Comparison of ENCODE assay signal across 2 cellular contexts in genomic region chr20:50254466-50255079, GRCh38.
TF ChIP-seq lines count a peak whose summit lies in the region.

No MANE protein-coding gene starts in this region.

TF ChIP-seq in HepG2, 621 proteins besides CTCF, POLR2A, EP300 and RAD21 (continues in another document):
- TF ChIP-seq MAX (IDR thresholded peaks at IDR 0.05) = no peak
- no peak for TF ChIP-seq ZBTB7A (CRISPR knock-in tag; IDR thresholded peaks at IDR 0.05)
- TF ChIP-seq ZNF121 (CRISPR knock-in tag; IDR thresholded peaks at IDR 0.05) = peak; percentile 78
- TF ChIP-seq HNF1B (CRISPR knock-in tag; IDR thresholded peaks at IDR 0.05) = no peak
- no peak for TF ChIP-seq HCFC1 (IDR thresholded peaks at IDR 0.05; ENCODE audit: low read depth, low read length)
- TF ChIP-seq MAFF (IDR thresholded peaks at IDR 0.05; ENCODE audit: low read depth, low read length) = peak; percentile 47; the same call in 1 of the 2 replicates
- peak; percentile 83 for TF ChIP-seq USF2 (IDR thresholded peaks at IDR 0.05; ENCODE audit: low read depth, low read length)
- TF ChIP-seq USF2 (CRISPR knock-in tag; IDR thresholded peaks at IDR 0.05; ENCODE audit: borderline replicate concordance) = no peak
- TF ChIP-seq, protein P1, sequence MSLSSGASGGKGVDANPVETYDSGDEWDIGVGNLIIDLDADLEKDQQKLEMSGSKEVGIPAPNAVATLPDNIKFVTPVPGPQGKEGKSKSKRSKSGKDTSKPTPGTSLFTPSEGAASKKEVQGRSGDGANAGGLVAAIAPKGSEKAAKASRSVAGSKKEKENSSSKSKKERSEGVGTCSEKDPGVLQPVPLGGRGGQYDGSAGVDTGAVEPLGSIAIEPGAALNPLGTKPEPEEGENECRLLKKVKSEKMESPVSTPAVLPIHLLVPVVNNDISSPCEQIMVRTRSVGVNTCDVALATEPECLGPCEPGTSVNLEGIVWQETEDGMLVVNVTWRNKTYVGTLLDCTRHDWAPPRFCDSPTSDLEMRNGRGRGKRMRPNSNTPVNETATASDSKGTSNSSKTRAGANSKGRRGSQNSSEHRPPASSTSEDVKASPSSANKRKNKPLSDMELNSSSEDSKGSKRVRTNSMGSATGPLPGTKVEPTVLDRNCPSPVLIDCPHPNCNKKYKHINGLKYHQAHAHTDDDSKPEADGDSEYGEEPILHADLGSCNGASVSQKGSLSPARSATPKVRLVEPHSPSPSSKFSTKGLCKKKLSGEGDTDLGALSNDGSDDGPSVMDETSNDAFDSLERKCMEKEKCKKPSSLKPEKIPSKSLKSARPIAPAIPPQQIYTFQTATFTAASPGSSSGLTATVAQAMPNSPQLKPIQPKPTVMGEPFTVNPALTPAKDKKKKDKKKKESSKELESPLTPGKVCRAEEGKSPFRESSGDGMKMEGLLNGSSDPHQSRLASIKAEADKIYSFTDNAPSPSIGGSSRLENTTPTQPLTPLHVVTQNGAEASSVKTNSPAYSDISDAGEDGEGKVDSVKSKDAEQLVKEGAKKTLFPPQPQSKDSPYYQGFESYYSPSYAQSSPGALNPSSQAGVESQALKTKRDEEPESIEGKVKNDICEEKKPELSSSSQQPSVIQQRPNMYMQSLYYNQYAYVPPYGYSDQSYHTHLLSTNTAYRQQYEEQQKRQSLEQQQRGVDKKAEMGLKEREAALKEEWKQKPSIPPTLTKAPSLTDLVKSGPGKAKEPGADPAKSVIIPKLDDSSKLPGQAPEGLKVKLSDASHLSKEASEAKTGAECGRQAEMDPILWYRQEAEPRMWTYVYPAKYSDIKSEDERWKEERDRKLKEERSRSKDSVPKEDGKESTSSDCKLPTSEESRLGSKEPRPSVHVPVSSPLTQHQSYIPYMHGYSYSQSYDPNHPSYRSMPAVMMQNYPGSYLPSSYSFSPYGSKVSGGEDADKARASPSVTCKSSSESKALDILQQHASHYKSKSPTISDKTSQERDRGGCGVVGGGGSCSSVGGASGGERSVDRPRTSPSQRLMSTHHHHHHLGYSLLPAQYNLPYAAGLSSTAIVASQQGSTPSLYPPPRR (CRISPR knock-in tag; IDR thresholded peaks at IDR 0.05; ENCODE audit: borderline replicate concordance) = no peak
- no peak for TF ChIP-seq ZFP41 (CRISPR knock-in tag; IDR thresholded peaks at IDR 0.05; ENCODE audit: borderline replicate concordance)
- TF ChIP-seq ZBTB1 (CRISPR knock-in tag; IDR thresholded peaks at IDR 0.05; ENCODE audit: borderline replicate concordance) = no peak
- TF ChIP-seq IKZF1 (IDR thresholded peaks at IDR 0.05) = no peak
- no peak for TF ChIP-seq ZFP1 (CRISPR knock-in tag; IDR thresholded peaks at IDR 0.05)
- no peak for TF ChIP-seq TBX2 (CRISPR knock-in tag; IDR thresholded peaks at IDR 0.05; ENCODE audit: borderline replicate concordance)
- no peak for TF ChIP-seq TRAFD1 (CRISPR knock-in tag; IDR thresholded peaks at IDR 0.05; ENCODE audit: borderline replicate concordance)
- no peak for TF ChIP-seq MTF1 (CRISPR knock-in tag; IDR thresholded peaks at IDR 0.05)
- TF ChIP-seq RAD51 (IDR thresholded peaks at IDR 0.05; ENCODE audit: borderline replicate concordance) = peak; percentile 96
- TF ChIP-seq ZNF652 (CRISPR knock-in tag; IDR thresholded peaks at IDR 0.05; ENCODE audit: borderline replicate concordance, low read depth) = no peak
- TF ChIP-seq ZFP36L1 (CRISPR knock-in tag; IDR thresholded peaks at IDR 0.05) = no peak
- no peak for TF ChIP-seq ZBTB3 (CRISPR knock-in tag; IDR thresholded peaks at IDR 0.05; ENCODE audit: borderline replicate concordance, low read depth)
- no peak for TF ChIP-seq ZNF781 (CRISPR knock-in tag; IDR thresholded peaks at IDR 0.05; ENCODE audit: borderline replicate concordance, not compliant biosample characterization)

TF ChIP-seq in K562, 482 proteins besides CTCF, POLR2A, EP300 and RAD21:
- TF ChIP-seq CBFA2T2 (conservative IDR thresholded peaks at IDR 0.05) = peak; percentile 68
- TF ChIP-seq TFE3 (CRISPR knock-in tag; IDR thresholded peaks at IDR 0.05) = peak; percentile 95
- peak; percentile 36 for TF ChIP-seq USF2 (CRISPR knock-in tag; IDR thresholded peaks at IDR 0.05)
- TF ChIP-seq TOE1 (IDR thresholded peaks at IDR 0.05; ENCODE audit: borderline replicate concordance) = peak; percentile 91
- no peak for TF ChIP-seq TOE1 (CRISPR knock-in tag; IDR thresholded peaks at IDR 0.05; ENCODE audit: borderline replicate concordance, low read depth)
- TF ChIP-seq SMARCA5 (IDR thresholded peaks at IDR 0.05) = no peak
- TF ChIP-seq ZNF316 (IDR thresholded peaks at IDR 0.05) = peak; percentile 71
- TF ChIP-seq BCOR (IDR thresholded peaks at IDR 0.05) = 0 out of 2 replicates have a peak, but pooled peaks have one; percentile 37
- TF ChIP-seq C11orf30 (IDR thresholded peaks at IDR 0.05; ENCODE audit: low read depth) = 0 out of 2 replicates have a peak, but pooled peaks have one; percentile 12
- peak; percentile 93 for TF ChIP-seq RAD51 (IDR thresholded peaks at IDR 0.05; ENCODE audit: borderline replicate concordance, low read depth)
- TF ChIP-seq USF1 (CRISPR knock-in tag; IDR thresholded peaks at IDR 0.05) = peak; percentile 16; the same call in 1 of the 2 replicates
- no peak for TF ChIP-seq XRCC3 (IDR thresholded peaks at IDR 0.05)
- TF ChIP-seq U2AF1 (optimal IDR thresholded peaks at IDR 0.05; ENCODE audit: low read depth, low read length) = no peak
- peak; percentile 89 for TF ChIP-seq ZNF121 (CRISPR knock-in tag; conservative IDR thresholded peaks at IDR 0.05)
